Comparison of ENCODE assay signal across 24 cellular contexts in the genomic region with DNA sequence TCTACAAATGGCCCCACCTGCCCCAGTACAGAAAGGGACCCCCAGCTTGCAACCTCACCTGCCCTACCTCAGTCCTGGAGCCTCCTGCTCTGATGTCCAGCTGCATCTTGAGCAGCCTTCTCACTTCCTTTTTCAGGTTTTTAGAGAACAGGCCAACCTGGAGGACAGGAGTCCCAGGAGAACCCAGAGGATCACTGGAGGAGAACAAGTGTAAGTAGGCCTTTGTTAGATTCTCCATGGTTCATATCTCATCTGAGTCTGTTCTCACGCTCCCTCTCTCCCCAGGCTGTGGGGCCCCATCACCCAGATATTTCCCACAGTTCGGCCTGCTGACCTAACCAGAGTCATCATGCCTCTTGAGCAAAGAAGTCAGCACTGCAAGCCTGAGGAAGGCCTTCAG. TPM values are rescaled to one million over a fixed set of nuclear protein-coding genes. Genes with fewer than 3 reads are reported as not detected.
DNase-seq lines count a peak whose midpoint lies in the region; ATAC-seq and TF ChIP-seq lines count a peak whose summit lies in the region.
"Had no signal": no experiment of that assay in that cellular context is flagged by ENCODE, and none has a peak within 500 bp of the region (broad histone marks: within the 10 kb centered on the region; RNA-seq: fewer than 3 reads in every experiment).

No MANE protein-coding gene starts in this region.

- H3K9me3 Mint-ChIP-seq in activated CD4-positive, alpha-beta memory T cell treated with anti-CD3 and anti-CD28 coated beads, Interleukin-2, amount 10 ng/mL, durations not matched to agents 7 days and 5 days = no peaks in the 10 kb centered on the region
- H3K9me3 Mint-ChIP-seq: activated CD4-positive, alpha-beta memory T cell treated with anti-CD3 and anti-CD28 coated beads for 36 hours; activated naive CD8-positive, alpha-beta T cell treated with anti-CD3 and anti-CD28 coated beads for 36 hours; HFFc6 had no signal

- no peak overlapping the region for H3K4me3 ChIP-seq in GM06990 (replicated peaks; ENCODE audit: low read depth, low read length)
- H3K4me3 ChIP-seq: BLaER1 treated with 17β-estradiol and CSF1 and Interleukin-3, amounts not matched to agents 10 nM and 100 nM; MG63; upper lobe of left lung had no signal

- CTCF ChIA-PET in activated CD4-positive, alpha-beta memory T cell treated with anti-CD3 and anti-CD28 coated beads, Interleukin-2, amount 10 ng/mL, durations not matched to agents 7 days and 5 days (lab: Charles Lee) = no interaction called here

- no peak overlapping the region for H3K27ac Mint-ChIP-seq in activated CD4-positive, alpha-beta memory T cell treated with anti-CD3 and anti-CD28 coated beads, Interleukin-2, amount 10 ng/mL, durations not matched to agents 7 days and 5 days
- H3K27ac Mint-ChIP-seq: activated CD4-positive, alpha-beta memory T cell treated with anti-CD3 and anti-CD28 coated beads for 36 hours; activated naive CD8-positive, alpha-beta T cell treated with anti-CD3 and anti-CD28 coated beads for 36 hours; HFFc6 had no signal

- ATAC-seq in GM19328 (IDR thresholded peaks at IDR 0.05; ENCODE audit: unreplicated experiment) (peak; percentile 57), HG02610 (IDR thresholded peaks at IDR 0.05; ENCODE audit: unreplicated experiment) (peak; percentile 87), HG03354 (IDR thresholded peaks at IDR 0.05; ENCODE audit: poor library complexity, severe bottlenecking, unreplicated experiment) (peak; percentile 82), omental fat pad (ENCODE audit: low FRiP score) (no peak)

- DNase-seq in GM06990 (ENCODE audit: extremely low read depth, insufficient read length) = peak; percentile 44
- no peak for DNase-seq in NCI-H510A (lab: John Stamatoyannopoulos, UW)
- DNase-seq in omental fat pad (ENCODE audit: low spot score) = no peak
- DNase-seq in T-helper 2 cell = no peak
- DNase-seq in activated CD4-positive, alpha-beta memory T cell treated with anti-CD3 and anti-CD28 coated beads, Interleukin-2, amount 10 ng/mL, durations not matched to agents 7 days and 5 days = no peak
- DNase-seq: activated CD4-positive, alpha-beta memory T cell treated with anti-CD3 and anti-CD28 coated beads for 36 hours; activated naive CD8-positive, alpha-beta T cell treated with anti-CD3 and anti-CD28 coated beads for 36 hours; activated T-cell treated with anti-CD3 and anti-CD28 coated beads, Interleukin-2, amount 50 U/mL, for 48 hours; brain microvascular endothelial cell; dermis blood vessel endothelial cell; foreskin melanocyte; GF-D8; HFFc6; MG63; stimulated activated CD4-positive, alpha-beta T cell treated with anti-CD3 and anti-CD28 coated beads, Interleukin-15, amount 100 ng/mL, for 24 hours; stimulated activated naive CD4-positive, alpha-beta T cell treated with Interleukin-2 at 50 U/mL for 16 hours; upper lobe of left lung had no signal

- no peak overlapping the region for H3K4me3 Mint-ChIP-seq in activated CD4-positive, alpha-beta memory T cell treated with anti-CD3 and anti-CD28 coated beads, Interleukin-2, amount 10 ng/mL, durations not matched to agents 7 days and 5 days
- H3K4me3 Mint-ChIP-seq: activated CD4-positive, alpha-beta memory T cell treated with anti-CD3 and anti-CD28 coated beads for 36 hours; activated naive CD8-positive, alpha-beta T cell treated with anti-CD3 and anti-CD28 coated beads for 36 hours; HFFc6 had no signal

- no peaks in the 10 kb centered on the region for H3K36me3 ChIP-seq in GM06990 (ENCODE audit: control insufficient read depth, insufficient read depth, low read length)
- H3K36me3 ChIP-seq: BLaER1 treated with 17β-estradiol and CSF1 and Interleukin-3, amounts not matched to agents 10 nM and 100 nM; brain microvascular endothelial cell; MG63; upper lobe of left lung had no signal

- POLR2A ChIA-PET in activated CD4-positive, alpha-beta memory T cell treated with anti-CD3 and anti-CD28 coated beads, Interleukin-2, amount 10 ng/mL, durations not matched to agents 7 days and 5 days (lab: Charles Lee) = no interaction called here

- H3K27me3 ChIP-seq in GM06990 (replicated peaks; ENCODE audit: control insufficient read depth, insufficient read depth, low read length) = no peaks in the 10 kb centered on the region
- H3K27me3 ChIP-seq: BLaER1 treated with 17β-estradiol and CSF1 and Interleukin-3, amounts not matched to agents 10 nM and 100 nM; brain microvascular endothelial cell; MG63; upper lobe of left lung had no signal

- H3K27me3 Mint-ChIP-seq in activated CD4-positive, alpha-beta memory T cell treated with anti-CD3 and anti-CD28 coated beads, Interleukin-2, amount 10 ng/mL, durations not matched to agents 7 days and 5 days = no peaks in the 10 kb centered on the region
- H3K27me3 Mint-ChIP-seq: activated CD4-positive, alpha-beta memory T cell treated with anti-CD3 and anti-CD28 coated beads for 36 hours; activated naive CD8-positive, alpha-beta T cell treated with anti-CD3 and anti-CD28 coated beads for 36 hours had no signal

- no peaks in the 10 kb centered on the region for H3K36me3 Mint-ChIP-seq in activated CD4-positive, alpha-beta memory T cell treated with anti-CD3 and anti-CD28 coated beads, Interleukin-2, amount 10 ng/mL, durations not matched to agents 7 days and 5 days (ENCODE audit: low read depth)
- H3K36me3 Mint-ChIP-seq: activated CD4-positive, alpha-beta memory T cell treated with anti-CD3 and anti-CD28 coated beads for 36 hours; activated naive CD8-positive, alpha-beta T cell treated with anti-CD3 and anti-CD28 coated beads for 36 hours had no signal

- H3K4me1 Mint-ChIP-seq in activated CD4-positive, alpha-beta memory T cell treated with anti-CD3 and anti-CD28 coated beads, Interleukin-2, amount 10 ng/mL, durations not matched to agents 7 days and 5 days = no peaks in the 10 kb centered on the region
- H3K4me1 Mint-ChIP-seq: activated naive CD8-positive, alpha-beta T cell treated with anti-CD3 and anti-CD28 coated beads for 36 hours had no signal

- no peak for TF ChIP-seq CTCF in GM06990 (IDR thresholded peaks at IDR 0.05; ENCODE audit: insufficient read depth, low read length, poor library complexity, severe bottlenecking)
- no peak for TF ChIP-seq CTCF in omental fat pad (IDR thresholded peaks at IDR 0.05)

RNA-seq across cellular contexts. Expression of gene MAGEA11, which starts 3.6 kb away (rescaled TPM):
- not detected for total RNA-seq in omental fat pad
- total RNA-seq in activated CD4-positive, alpha-beta memory T cell treated with anti-CD3 and anti-CD28 coated beads, Interleukin-2, amount 10 ng/mL, durations not matched to agents 7 days and 5 days = not detected
- total RNA-seq: A172; activated CD4-positive, alpha-beta memory T cell treated with anti-CD3 and anti-CD28 coated beads for 36 hours; activated naive CD8-positive, alpha-beta T cell treated with anti-CD3 and anti-CD28 coated beads for 36 hours; dermis blood vessel endothelial cell; mononuclear cell; renal cortical epithelial cell; upper lobe of left lung had no signal

RNA-seq across cellular contexts. Expression of gene HSFX1, which starts 58.4 kb away (rescaled TPM):
- 1 to 10 TPM in 1 of 4 donors, under 1 TPM in 2, not detected in 1; 0.24 to 1.4 (median 0.56) TPM for total RNA-seq in omental fat pad
- 1 to 10 TPM in 1 of 2 experiments, under 1 TPM in 1; 0.50 to 1.1 TPM for total RNA-seq in activated CD4-positive, alpha-beta memory T cell treated with anti-CD3 and anti-CD28 coated beads, Interleukin-2, amount 10 ng/mL, durations not matched to agents 7 days and 5 days
- total RNA-seq: mononuclear cell had no signal
